2 cellular contexts compared by ENCODE assay signal in genomic region chr7:100964630-100965029, GRCh38.
TF ChIP-seq lines count a peak whose summit lies in the region.

No MANE protein-coding gene starts in this region.

TF ChIP-seq in IMR-90, 13 proteins besides CTCF, POLR2A, EP300 and RAD21:
- TF ChIP-seq MAFK (IDR thresholded peaks at IDR 0.05; ENCODE audit: low read depth, low read length), result no peak
- TF ChIP-seq USF2 (IDR thresholded peaks at IDR 0.05; ENCODE audit: low read depth, low read length), result no peak
- TF ChIP-seq FOS (IDR thresholded peaks at IDR 0.05; ENCODE audit: low read depth, low read length), result no peak
- TF ChIP-seq MAZ (IDR thresholded peaks at IDR 0.05; ENCODE audit: borderline replicate concordance, low read depth, low read length), result no peak
- no peak for TF ChIP-seq CHD1 (IDR thresholded peaks at IDR 0.05; ENCODE audit: low read depth, low read length)
- no peak for TF ChIP-seq MXI1 (IDR thresholded peaks at IDR 0.05; ENCODE audit: borderline replicate concordance, low read depth, low read length)
- TF ChIP-seq ELK1 (IDR thresholded peaks at IDR 0.05; ENCODE audit: borderline replicate concordance, low read depth, low read length), result no peak
- TF ChIP-seq CEBPB (IDR thresholded peaks at IDR 0.05; ENCODE audit: low read depth, low read length), result no peak
- TF ChIP-seq RFX5 (IDR thresholded peaks at IDR 0.05; ENCODE audit: low read depth, low read length), result no peak
- TF ChIP-seq RCOR1 (IDR thresholded peaks at IDR 0.05; ENCODE audit: insufficient replicate concordance, low read length), result no peak
- no peak for TF ChIP-seq SMC3 (IDR thresholded peaks at IDR 0.05; ENCODE audit: low read depth, low read length)
- no peak for TF ChIP-seq BHLHE40 (IDR thresholded peaks at IDR 0.05; ENCODE audit: low read depth, low read length)
- no peak for TF ChIP-seq NFE2L2 (IDR thresholded peaks at IDR 0.05; ENCODE audit: low read depth, low read length)
TF ChIP-seq in IMR-90: peak in this region for 0.

TF ChIP-seq in H1, 55 proteins besides CTCF, POLR2A, EP300 and RAD21:
- TF ChIP-seq CHD1 (IDR thresholded peaks at IDR 0.05; ENCODE audit: low read depth, low read length), result no peak
- TF ChIP-seq JUND (IDR thresholded peaks at IDR 0.05; ENCODE audit: low read length), result no peak
- TF ChIP-seq EZH2 (IDR thresholded peaks at IDR 0.05; ENCODE audit: low read depth, low read length, severe bottlenecking), result no peak
